ENCODE assay signal across 8 cellular contexts in genomic region chr12:57895337-57896138, GRCh38.
DNase-seq lines count a peak whose midpoint lies in the region; ATAC-seq lines count a peak whose summit lies in the region.

No MANE protein-coding gene starts in this region.

- no peak overlapping the region for H3K27ac Mint-ChIP-seq in T-helper 1 cell treated with Interleukin-12 subunit alpha and Interleukin-12 subunit beta and Interleukin-4 antibody, amounts not matched to agents 30 μg/mL and 1 μg/mL, for 36 hours
- peak overlapping the region; percentile 81 for H3K27ac Mint-ChIP-seq in activated naive CD8-positive, alpha-beta T cell

- H3K4me3 Mint-ChIP-seq in T-helper 1 cell treated with Interleukin-12 subunit alpha and Interleukin-12 subunit beta and Interleukin-4 antibody, amounts not matched to agents 30 μg/mL and 1 μg/mL, for 36 hours, result peak overlapping the region; percentile 36
- peak overlapping the region; percentile 81 for H3K4me3 Mint-ChIP-seq in activated naive CD8-positive, alpha-beta T cell

- no peaks in the 10 kb centered on the region for H3K9me3 Mint-ChIP-seq in T-helper 1 cell treated with Interleukin-12 subunit alpha and Interleukin-12 subunit beta and Interleukin-4 antibody, amounts not matched to agents 30 μg/mL and 1 μg/mL, for 36 hours
- H3K9me3 Mint-ChIP-seq in activated naive CD8-positive, alpha-beta T cell (ENCODE audit: low read depth), result no peaks in the 10 kb centered on the region

- H3K27me3 Mint-ChIP-seq in T-helper 1 cell treated with Interleukin-12 subunit alpha and Interleukin-12 subunit beta and Interleukin-4 antibody, amounts not matched to agents 30 μg/mL and 1 μg/mL, for 36 hours (ENCODE audit: low read depth), result no peaks in the 10 kb centered on the region
- peaks cover 3% of the 10 kb centered on the region for H3K27me3 Mint-ChIP-seq in activated naive CD8-positive, alpha-beta T cell

- peaks cover 2% of the 10 kb centered on the region for H3K36me3 Mint-ChIP-seq in T-helper 1 cell treated with Interleukin-12 subunit alpha and Interleukin-12 subunit beta and Interleukin-4 antibody, amounts not matched to agents 30 μg/mL and 1 μg/mL, for 36 hours (ENCODE audit: low read depth)
- no peaks in the 10 kb centered on the region for H3K36me3 Mint-ChIP-seq in activated naive CD8-positive, alpha-beta T cell

- no peak for ATAC-seq in GM19351 (IDR thresholded peaks at IDR 0.05; ENCODE audit: unreplicated experiment)

- no peaks in the 10 kb centered on the region for H3K27me3 ChIP-seq in layer of hippocampus (ENCODE audit: control insufficient read depth, insufficient read depth, low read length)

- peak overlapping the region; percentile 98 for H3K27ac ChIP-seq in layer of hippocampus (ENCODE audit: low read depth, low read length)

- DNase-seq in T-helper 1 cell (no peak), superior temporal gyrus (ENCODE audit: extremely low spot score) (peak; percentile 38), GM19240 (ENCODE audit: insufficient read length, low spot score) (no peak), hepatic stellate cell (ENCODE audit: low spot score) (no peak)

- H3K4me1 Mint-ChIP-seq in T-helper 1 cell treated with Interleukin-12 subunit alpha and Interleukin-12 subunit beta and Interleukin-4 antibody, amounts not matched to agents 30 μg/mL and 1 μg/mL, for 36 hours (ENCODE audit: low read depth), result peaks cover 53% of the 10 kb centered on the region
- H3K4me1 Mint-ChIP-seq in activated naive CD8-positive, alpha-beta T cell (ENCODE audit: low read depth), result peaks cover 55% of the 10 kb centered on the region
